12 cellular contexts compared by ENCODE assay signal in the genomic region with DNA sequence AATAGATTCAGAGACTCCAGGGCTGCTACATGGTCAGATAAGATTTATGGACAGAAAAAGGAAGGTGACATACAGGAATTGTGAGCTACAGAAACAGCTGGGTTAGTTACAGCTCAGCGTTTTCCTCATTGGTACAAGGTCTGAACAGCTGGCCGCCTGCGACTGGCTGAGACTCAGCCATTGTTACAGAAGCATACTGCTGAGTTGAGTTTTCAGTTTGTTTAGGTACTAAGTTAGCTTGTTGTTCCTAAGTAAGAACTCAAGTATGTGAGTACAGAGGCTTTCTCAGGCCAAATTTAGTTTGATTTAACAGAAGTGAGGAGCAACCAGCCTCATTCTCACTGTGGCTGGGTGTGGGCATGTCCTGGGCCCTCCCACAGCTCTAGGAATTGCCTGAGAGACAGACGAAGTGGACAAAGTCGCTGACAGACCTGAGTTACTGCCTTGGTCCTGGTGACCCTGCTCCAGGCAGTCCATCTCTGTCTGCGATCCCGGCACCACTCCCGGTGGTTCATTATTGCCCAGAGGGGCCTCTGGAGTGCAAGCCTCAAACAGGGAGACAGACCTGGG. TPM values are rescaled to one million over a fixed set of nuclear protein-coding genes. Genes with fewer than 3 reads are reported as not detected.
DNase-seq lines count a peak whose midpoint lies in the region; ATAC-seq, FAIRE-seq and TF ChIP-seq lines count a peak whose summit lies in the region.
"Had no signal": no experiment of that assay in that cellular context is flagged by ENCODE, and none has a peak within 500 bp of the region (broad histone marks: within the 10 kb centered on the region; RNA-seq: fewer than 3 reads in every experiment).

No MANE protein-coding gene starts in this region.

- H3K4me1 ChIP-seq in HepG2 (ENCODE audit: insufficient read depth, low read length) (peaks cover 95% of the 10 kb centered on the region), gastrocnemius medialis (peaks cover 24 to 26% of the 10 kb centered on the region in 2 donors), H9 (ENCODE audit: insufficient read depth, low read length) (no peaks in the 10 kb centered on the region)

- H3T11ph ChIP-seq in H9 (ENCODE audit: low read length), result no peak overlapping the region

- no peak overlapping the region for H2BK12ac ChIP-seq in H9 (ENCODE audit: insufficient read length, low read depth, low read length)

- H2AFZ ChIP-seq in HepG2 (ENCODE audit: low read length) (peak overlapping the region; percentile 67), H9 (ENCODE audit: low read length) (no peak overlapping the region)

- peak; percentile 79 for ATAC-seq in HepG2
- peak; percentile 38 to 61 for ATAC-seq in gastrocnemius medialis
- no peak for ATAC-seq in HG03432 (IDR thresholded peaks at IDR 0.05; ENCODE audit: unreplicated experiment)
- ATAC-seq: body of pancreas had no signal

- H3K27me3 Mint-ChIP-seq in H9 (ENCODE audit: low read depth), result peaks cover 5% of the 10 kb centered on the region

- no peak overlapping the region for H2BK20ac ChIP-seq in H9 (ENCODE audit: low read depth, low read length, poor library complexity, severe bottlenecking)

- H3K79me1 ChIP-seq in H9 (ENCODE audit: insufficient read depth, low read depth, low read length, poor library complexity, severe bottlenecking), result no peaks in the 10 kb centered on the region

- peak overlapping the region; percentile 79 to 90 for H3K27ac ChIP-seq in coronary artery
- H3K27ac ChIP-seq in HepG2 (ENCODE audit: extremely low read length, insufficient read depth, low read length), result peak overlapping the region; percentile 61
- peak overlapping the region; percentile 33 to 62 (median 36) for H3K27ac ChIP-seq in gastrocnemius medialis
- H3K27ac ChIP-seq in H9 (ENCODE audit: insufficient read length, low read depth, low read length), result no peak overlapping the region
- H3K27ac ChIP-seq: C4-2B had no signal

- H4K20me1 ChIP-seq in HepG2 (ENCODE audit: insufficient read depth, low read length), result no peaks in the 10 kb centered on the region
- no peaks in the 10 kb centered on the region for H4K20me1 ChIP-seq in H9 (ENCODE audit: control insufficient read depth, insufficient read depth, insufficient read length)

- in situ Hi-C loops in HepG2 (cut with HindIII; ENCODE audit: extremely low pct_ligation_motif_present, low pct_unique_long_range_greater_than_20kb) (no loop called here), gastrocnemius medialis (cut with MboI; ENCODE audit: low sequenced_read_pairs in 4 of 4) (no loop called here)

- H3K23ac ChIP-seq in H9 (ENCODE audit: insufficient read length, low read depth, low read length), result no peak overlapping the region

- no peak overlapping the region for H3K27ac Mint-ChIP-seq in H9

- peaks cover 11 to 26% of the 10 kb centered on the region in 2 experiments; a peak in 3 of 4 replicates for H3K4me1 Mint-ChIP-seq in H9

- no peak overlapping the region for H2BK15ac ChIP-seq in H9 (ENCODE audit: low read depth, low read length)

- no peak overlapping the region for H4K5ac ChIP-seq in H9 (ENCODE audit: insufficient read length, low read depth, low read length)

- no peaks in the 10 kb centered on the region for H3K9me3 ChIP-seq in HepG2 (ENCODE audit: low read length)
- no peaks in the 10 kb centered on the region for H3K9me3 ChIP-seq in gastrocnemius medialis
- no peaks in the 10 kb centered on the region for H3K9me3 ChIP-seq in H9 (ENCODE audit: control insufficient read depth, low read depth, low read length)
- H3K9me3 ChIP-seq: body of pancreas had no signal

- no peak overlapping the region for H2BK5ac ChIP-seq in H9 (ENCODE audit: insufficient read length, low read length)

- peak overlapping the region; percentile 86 for H3K4me2 ChIP-seq in HepG2 (ENCODE audit: low read depth, low read length)
- no peak overlapping the region for H3K4me2 ChIP-seq in H9 (ENCODE audit: insufficient read depth, insufficient read length, low read length)

- H3K4me3 Mint-ChIP-seq in H9, result no peak overlapping the region

- intact Hi-C loops in HepG2 (cut with micrococcal nuclease; ENCODE audit: unreplicated experiment) (loop anchor here (2.0 kb wide), 1 partner anchor 20 kb away; no protein-coding TSS in a partner anchor), gastrocnemius medialis (cut with DNase I; ENCODE audit: low total_unique reads) (no loop called here)

- no peak overlapping the region for H3K18ac ChIP-seq in H9 (ENCODE audit: insufficient read length, low read depth, low read length)

- TF ChIP-seq CTCF in coronary artery (IDR thresholded peaks at IDR 0.05) (no peak), HepG2 (CRISPR knock-in tag; IDR thresholded peaks at IDR 0.05) (no peak), gastrocnemius medialis (IDR thresholded peaks at IDR 0.05 in 4 of 5, conservative IDR thresholded peaks at IDR 0.05 in 1 of 5) (no peak), H9 (conservative IDR thresholded peaks at IDR 0.05) (no peak)

- TF ChIP-seq EP300 in HepG2 (IDR thresholded peaks at IDR 0.05; ENCODE audit: low read depth in 2 of 2, low read length in 2 of 2), result no peak
- no peak for TF ChIP-seq EP300 in HepG2 (CRISPR knock-in tag; IDR thresholded peaks at IDR 0.05; ENCODE audit: borderline replicate concordance)

- TF ChIP-seq POLR2A in HepG2 (IDR thresholded peaks at IDR 0.05; ENCODE audit: insufficient read depth in 1 of 2, low read depth in 2 of 2, low read length in 2 of 2) (0 out of 4 replicates have a peak, but pooled peaks of 1 of the 2 experiments have one; percentile 32), gastrocnemius medialis (IDR thresholded peaks at IDR 0.05) (no peak), GM12892 (IDR thresholded peaks at IDR 0.05; ENCODE audit: low read depth, low read length) (no peak)

- H3K9me3 Mint-ChIP-seq in H9, result no peaks in the 10 kb centered on the region; a peak in 1 of 5 replicates

- peak; percentile 56 for DNase-seq in H7
- DNase-seq in coronary artery (ENCODE audit: low spot score), result no peak
- peak; percentile 65 for DNase-seq in HepG2 (ENCODE audit: low spot score)
- DNase-seq in gastrocnemius medialis, result no peak
- DNase-seq in NCI-H1092 treated with DMSO at 0.1 percent for 48 hours (lab: John Stamatoyannopoulos, UW), result no peak
- no peak for DNase-seq in H9
- no peak for DNase-seq in GM12892 (ENCODE audit: insufficient read length)
- DNase-seq: hippocampal formation, NCI-H510A treated with DMSO at 0.1 percent for 48 hours had no signal

- no peak overlapping the region for H4K8ac ChIP-seq in H9 (replicated peaks; ENCODE audit: insufficient read length, low read depth, low read length)

- 2% methylated on average over 8 of the region's 8 CpGs for WGBS in HepG2 (ENCODE audit: low lambda C conversion rate)
- no CpG with 5 or more reads among the region's 8 CpGs for WGBS in H9 (ENCODE audit: extremely low coverage, insufficient read length, low lambda C conversion rate)

- no peak for TF ChIP-seq RAD21 in HepG2 (CRISPR knock-in tag; IDR thresholded peaks at IDR 0.05)

- H4K91ac ChIP-seq in H9 (ENCODE audit: insufficient read length, low read depth, low read length), result no peak overlapping the region

- no peak overlapping the region for H3K4ac ChIP-seq in H9 (ENCODE audit: low read depth, low read length)

- CTCF ChIA-PET in HepG2 (lab: Yijun Ruan, JAX; ENCODE audit: low intra/inter-chr PET ratio, low total read pairs), result no interaction called here

- H3K27me3 ChIP-seq in H7 (ENCODE audit: control insufficient read depth, insufficient read depth, low read length) (no peaks in the 10 kb centered on the region; the same call in 1 of the 2 replicates), HepG2 (ENCODE audit: control insufficient read depth in 1 of 2, insufficient read depth in 2 of 2, low read length in 2 of 2) (peaks cover 1 to 13% of the 10 kb centered on the region in 2 experiments), gastrocnemius medialis (no peaks in the 10 kb centered on the region), H9 (ENCODE audit: insufficient read depth, low read length) (no peaks in the 10 kb centered on the region)
- H3K27me3 ChIP-seq: body of pancreas had no signal

- H3K36me3 Mint-ChIP-seq in H9 (ENCODE audit: insufficient read depth in 1 of 3, low read depth in 3 of 3), result no peaks in the 10 kb centered on the region; a peak in 1 of 7 replicates

- H3K23me2 ChIP-seq in H9 (ENCODE audit: insufficient read length, low read depth, low read length, poor library complexity, severe bottlenecking), result no peaks in the 10 kb centered on the region

- POLR2A ChIA-PET in HepG2 (lab: Yijun Ruan, JAX), result interaction anchor here (0.7 to 14.2 kb wide), 19 partner anchors 12 to 232 kb away, joined by 3 to 190 read pairs (median 5); a partner anchor contains a TSS

- no peak overlapping the region for H3K56ac ChIP-seq in H9 (ENCODE audit: insufficient read length, low read depth, low read length)

- H3K9ac ChIP-seq in HepG2 (ENCODE audit: insufficient read depth, low read depth, low read length) (peak overlapping the region; percentile 46), H9 (ENCODE audit: extremely low read depth, insufficient read length, low read length) (no peak overlapping the region)

- no TSS peak for BruUV-seq in HepG2 (replicated peaks; lab: Mats Ljungman, UMichigan)

- H3K14ac ChIP-seq in H9 (ENCODE audit: insufficient read depth, low read length), result no peak overlapping the region

- FAIRE-seq in HepG2 (lab: Jason Lieb, UNC), result peak; percentile 67
- no peak for FAIRE-seq in GM12892 (lab: Jason Lieb, UNC)

- H3K4me3 ChIP-seq in H7 (ENCODE audit: insufficient read depth, low read depth, low read length) (no peak overlapping the region), coronary artery (peak overlapping the region; percentile 48), HepG2 (replicated peaks in 1 of 3; ENCODE audit: insufficient read depth in 1 of 3, low read depth in 2 of 3, low read length in 3 of 3) (peak overlapping the region; percentile 38 to 68 (median 42); a peak in 5 of 6 replicates), gastrocnemius medialis (no peak overlapping the region)
- H3K4me3 ChIP-seq: body of pancreas had no signal

- H2AK5ac ChIP-seq in H9 (ENCODE audit: insufficient read length, low read length), result no peak overlapping the region

- H3K79me2 ChIP-seq in HepG2 (ENCODE audit: insufficient read depth, low read length) (no peaks in the 10 kb centered on the region), H9 (ENCODE audit: insufficient read depth, low read length) (no peaks in the 10 kb centered on the region)

- no peak overlapping the region for H2BK120ac ChIP-seq in H9 (ENCODE audit: low read depth, low read length, poor library complexity, severe bottlenecking)

- H3K36me3 ChIP-seq in H7 (replicated peaks; ENCODE audit: control insufficient read depth, insufficient read depth, low read length), result no peaks in the 10 kb centered on the region
- no peaks in the 10 kb centered on the region for H3K36me3 ChIP-seq in HepG2 (replicated peaks in 1 of 2; ENCODE audit: control insufficient read depth in 1 of 2, insufficient read depth in 2 of 2, low read length in 2 of 2)
- no peaks in the 10 kb centered on the region for H3K36me3 ChIP-seq in gastrocnemius medialis

RNA-seq across cellular contexts. Expression of a gene that starts 27.8 kb away (rescaled TPM):
- total RNA-seq in H7 (2014; rRNA removed; shearing (Covaris generic)), result 97.0 and 123 TPM in 2 replicates
- 192 and 268 TPM in 2 replicates for total RNA-seq in HepG2 (2016; rRNA removed; fragmentation: Illumina TruSeq; extraction: Trizol)
- total RNA-seq in HepG2 (2016; cell fraction: cytosol; rRNA removed; fragmentation: Illumina TruSeq; extraction: Trizol; ENCODE audit: low read depth), result 40.2 and 44.0 TPM in 2 replicates
- 176 and 281 TPM in 2 replicates for total RNA-seq in HepG2 (2016; cell fraction: insoluble cytoplasmic fraction; rRNA removed; fragmentation: Illumina TruSeq; extraction: Trizol)
- 165 and 177 TPM in 2 replicates for total RNA-seq in HepG2 (2016; cell fraction: membrane; rRNA removed; fragmentation: Illumina TruSeq; extraction: Trizol)
- 193 and 207 TPM in 2 replicates for total RNA-seq in HepG2 (2016; cell fraction: nucleus; rRNA removed; fragmentation: Illumina TruSeq; extraction: Trizol)
- 192 and 237 TPM in 2 replicates for polyA plus RNA-seq in HepG2 (2011; rRNA removed)
- 193 and 210 TPM in 2 replicates for polyA plus RNA-seq in HepG2 (2011; cell fraction: cytosol; rRNA removed)
- 241 and 269 TPM in 2 replicates for polyA plus RNA-seq in HepG2 (2011; cell fraction: nucleus; rRNA removed)
- polyA plus RNA-seq in HepG2 (2012), result 158 and 213 TPM in 2 replicates
- polyA plus RNA-seq in HepG2 (2016; cell fraction: cytosol; fragmentation: Illumina TruSeq; extraction: Trizol; ENCODE audit: low read depth), result 33.6 and 36.3 TPM in 2 replicates
- 232 and 273 TPM in 2 replicates for polyA plus RNA-seq in HepG2 (2016; cell fraction: insoluble cytoplasmic fraction; fragmentation: Illumina TruSeq; extraction: Trizol; ENCODE audit: low read depth)
- polyA plus RNA-seq in HepG2 (2016; cell fraction: membrane; fragmentation: Illumina TruSeq; extraction: Trizol; ENCODE audit: low read depth), result 112 and 122 TPM in 2 replicates
- 333 and 350 TPM in 2 replicates for polyA plus RNA-seq in HepG2 (2016; cell fraction: nucleus; fragmentation: Illumina TruSeq; extraction: Trizol; ENCODE audit: insufficient read depth, low read depth)
- polyA minus RNA-seq in HepG2 (2011; rRNA and poly(A)+ RNA removed; ENCODE audit: low replicate concordance), result 88.5 and 225 TPM in 2 replicates
- 132 and 167 TPM in 2 replicates for polyA minus RNA-seq in HepG2 (2011; cell fraction: cytosol; rRNA and poly(A)+ RNA removed)
- 162 and 170 TPM in 2 replicates for polyA minus RNA-seq in HepG2 (2011; cell fraction: nucleus; rRNA and poly(A)+ RNA removed)
- total RNA-seq in gastrocnemius medialis, result 1,000 to 10,000 TPM in 2 of 4 donors, 100 to 1,000 TPM in 2; 696 to 1,267 (median 1,094) TPM
- total RNA-seq in H9 (2021), result 10.3 and 10.8 TPM in 2 replicates
- 9.5 TPM for polyA plus RNA-seq in GM12892 (2012; ENCODE audit: missing spikeins)

Comparison
In these comparisons a context has a peak if more than half of its experiments do, and no peak if none do; other contexts are left out.
1. DNase-seq: peak in H7 (single experiment) and HepG2 (single experiment); none in coronary artery (single experiment), gastrocnemius medialis (0 of 2), NCI-H1092 treated with DMSO at 0.1 percent for 48 hours (single experiment), H9 (single experiment) and GM12892 (single experiment).
2. H3K4me3 ChIP-seq: peak in coronary artery (single experiment) and HepG2 (3 of 3); none in H7 (single experiment) and gastrocnemius medialis (0 of 4).